Comparison of ENCODE assay signal across 16 cellular contexts in genomic region chr15:46709461-46709860, GRCh38.
DNase-seq lines count a peak whose midpoint lies in the region; TF ChIP-seq lines count a peak whose summit lies in the region.
"Had no signal": no experiment of that assay in that cellular context is flagged by ENCODE, and none has a peak within 500 bp of the region (broad histone marks: within the 10 kb centered on the region; RNA-seq: fewer than 3 reads in every experiment).

No MANE protein-coding gene starts in this region.

- H3K4me2 ChIP-seq in MM.1S (ENCODE audit: low read depth, low read length) (peak overlapping the region; percentile 46), hepatocyte (no peak overlapping the region), parathyroid adenoma (ENCODE audit: low read length) (peak overlapping the region; percentile 8)
- H3K4me2 ChIP-seq: BLaER1, GM23338 had no signal

- DNase-seq in MM.1S (peak; percentile 95), hepatocyte (ENCODE audit: low spot score) (peak; percentile 23), NCI-H774 (lab: John Stamatoyannopoulos, UW) (no peak), islet precursor cell (no peak), T-helper 9 cell (no peak), SW480 (ENCODE audit: low spot score) (no peak)
- DNase-seq: 8988T; CD4-positive, alpha-beta memory T cell; DMS153; DMS79; GDM1; HCEC 1CT had no signal

- H3K9me3 ChIP-seq in MM.1S (replicated peaks; ENCODE audit: insufficient read depth, low read length) (no peaks in the 10 kb centered on the region), hepatocyte (ENCODE audit: low read depth) (no peaks in the 10 kb centered on the region), parathyroid adenoma (ENCODE audit: control insufficient read depth, low read length) (no peaks in the 10 kb centered on the region)
- H3K9me3 ChIP-seq: BLaER1 had no signal

- H3K4me1 ChIP-seq in MM.1S (ENCODE audit: low read length) (peaks cover 72% of the 10 kb centered on the region), hepatocyte (ENCODE audit: insufficient read depth) (no peaks in the 10 kb centered on the region), parathyroid adenoma (peaks cover 8% of the 10 kb centered on the region)

- no peaks in the 10 kb centered on the region for H3K79me2 ChIP-seq in MM.1S (ENCODE audit: low read length)
- H3K79me2 ChIP-seq in hepatocyte: no peaks in the 10 kb centered on the region
- no peaks in the 10 kb centered on the region for H3K79me2 ChIP-seq in parathyroid adenoma

- no peak for TF ChIP-seq CTCF in MM.1S (IDR thresholded peaks at IDR 0.05; ENCODE audit: low read length)
- TF ChIP-seq CTCF in hepatocyte (IDR thresholded peaks at IDR 0.05; ENCODE audit: poor library complexity): no peak
- TF ChIP-seq CTCF in parathyroid adenoma (IDR thresholded peaks at IDR 0.05): no peak

- peak overlapping the region; percentile 94 for H3K27ac ChIP-seq in MM.1S (ENCODE audit: low read length)
- no peak overlapping the region for H3K27ac ChIP-seq in hepatocyte
- H3K27ac ChIP-seq in parathyroid adenoma: no peak overlapping the region
- H3K27ac ChIP-seq: BLaER1, HL-60 had no signal

- H2AFZ ChIP-seq in MM.1S (ENCODE audit: low read length) (0 out of 2 replicates have a peak overlapping the region, but pooled peaks have one; percentile 9), hepatocyte (no peak overlapping the region), parathyroid adenoma (no peak overlapping the region)
- H2AFZ ChIP-seq: GM23338 had no signal

- no peaks in the 10 kb centered on the region for H3K36me3 ChIP-seq in MM.1S (replicated peaks; ENCODE audit: insufficient read depth, low read length)
- H3K36me3 ChIP-seq in hepatocyte (replicated peaks; ENCODE audit: insufficient read depth, low read depth): no peaks in the 10 kb centered on the region
- H3K36me3 ChIP-seq in parathyroid adenoma (ENCODE audit: control insufficient read depth, insufficient read depth, low read length): no peaks in the 10 kb centered on the region
- H3K36me3 ChIP-seq: BLaER1 had no signal

- H3K9ac ChIP-seq in MM.1S (ENCODE audit: low read length): peak overlapping the region; percentile 56; the same call in 1 of the 2 replicates
- no peak overlapping the region for H3K9ac ChIP-seq in parathyroid adenoma
- H3K9ac ChIP-seq: BLaER1 had no signal

- H3K27me3 ChIP-seq in MM.1S (replicated peaks; ENCODE audit: insufficient read depth, low read length) (no peaks in the 10 kb centered on the region), hepatocyte (no peaks in the 10 kb centered on the region), parathyroid adenoma (ENCODE audit: control insufficient read depth, insufficient read depth, low read length) (no peaks in the 10 kb centered on the region)
- H3K27me3 ChIP-seq: BLaER1 had no signal

- H4K20me1 ChIP-seq in MM.1S (ENCODE audit: insufficient read depth, low read length) (no peaks in the 10 kb centered on the region), hepatocyte (ENCODE audit: insufficient read depth, poor library complexity, severe bottlenecking) (no peaks in the 10 kb centered on the region)
- H4K20me1 ChIP-seq: BLaER1 had no signal

- no peak overlapping the region for H3K4me3 ChIP-seq in MM.1S (ENCODE audit: low read length)
- no peak overlapping the region for H3K4me3 ChIP-seq in hepatocyte
- H3K4me3 ChIP-seq in parathyroid adenoma (ENCODE audit: low read depth, low read length): no peak overlapping the region
- H3K4me3 ChIP-seq: BLaER1, GM23338 had no signal

- peaks cover 39% of the 10 kb centered on the region for H3F3A ChIP-seq in MM.1S (ENCODE audit: insufficient read depth, low read length)

- H3K9me2 ChIP-seq in MM.1S (replicated peaks; ENCODE audit: insufficient read depth, low read length) (no peaks in the 10 kb centered on the region), hepatocyte (replicated peaks; ENCODE audit: insufficient read depth) (no peaks in the 10 kb centered on the region)

Comparison
In these comparisons a context has a peak if more than half of its experiments do, and no peak if none do; other contexts are left out.
1. DNase-seq: peak in MM.1S (single experiment) and hepatocyte (single experiment); none in NCI-H774 (single experiment), islet precursor cell (single experiment), T-helper 9 cell (single experiment) and SW480 (single experiment).